Comparison of ENCODE assay signal across 20 cellular contexts in genomic region chr16:68357923-68358322, GRCh38.
"Had no signal": no experiment of that assay in that cellular context is flagged by ENCODE, and none has a peak within 500 bp of the region (broad histone marks: within the 10 kb centered on the region; RNA-seq: fewer than 3 reads in every experiment).

No MANE protein-coding gene starts in this region.

- H3K4me3 ChIP-seq: ascending aorta, esophagus muscularis mucosa, gastroesophageal sphincter, heart left ventricle, neural progenitor cell, pancreas, smooth muscle cell, stomach, upper lobe of right lung had no signal

- H3K36me3 ChIP-seq: neural progenitor cell had no signal

- H3K9me3 ChIP-seq: ascending aorta, esophagus muscularis mucosa, gastroesophageal sphincter, heart left ventricle, pancreas, stomach, upper lobe of right lung had no signal

- ATAC-seq: gastroesophageal sphincter, heart left ventricle, left ventricle myocardium superior, pancreas, sciatic nerve, upper lobe of right lung had no signal

- H3K27me3 Mint-ChIP-seq: activated CD4-positive, alpha-beta memory T cell treated with anti-CD3 and anti-CD28 coated beads for 36 hours; activated T-cell treated with anti-CD3 and anti-CD28 coated beads, Interleukin-2, amount 50 U/mL, for 24 hours had no signal

- H3K27ac Mint-ChIP-seq: activated CD4-positive, alpha-beta memory T cell treated with anti-CD3 and anti-CD28 coated beads for 36 hours; activated naive CD4-positive, alpha-beta T cell treated with anti-CD3 and anti-CD28 coated beads for 36 hours; activated T-cell treated with anti-CD3 and anti-CD28 coated beads, Interleukin-2, amount 50 U/mL, for 24 hours; neural progenitor cell; T-helper 2 cell treated with Interferon-gamma antibody and Interleukin-4, amounts not matched to agents 5 μg/mL and 100 μg/mL, for 36 hours had no signal

- H3K9me3 Mint-ChIP-seq: activated CD4-positive, alpha-beta memory T cell treated with anti-CD3 and anti-CD28 coated beads for 36 hours; activated naive CD4-positive, alpha-beta T cell treated with anti-CD3 and anti-CD28 coated beads for 36 hours; activated T-cell treated with anti-CD3 and anti-CD28 coated beads, Interleukin-2, amount 50 U/mL, for 24 hours; neural progenitor cell; T-helper 2 cell treated with Interferon-gamma antibody and Interleukin-4, amounts not matched to agents 5 μg/mL and 100 μg/mL, for 36 hours had no signal

- H3K4me3 Mint-ChIP-seq: activated CD4-positive, alpha-beta memory T cell treated with anti-CD3 and anti-CD28 coated beads for 36 hours; activated naive CD4-positive, alpha-beta T cell treated with anti-CD3 and anti-CD28 coated beads for 36 hours; activated T-cell treated with anti-CD3 and anti-CD28 coated beads, Interleukin-2, amount 50 U/mL, for 24 hours; neural progenitor cell had no signal

- H3K27me3 ChIP-seq: ascending aorta, esophagus muscularis mucosa, gastroesophageal sphincter, heart left ventricle, neural progenitor cell, pancreas, stomach, upper lobe of right lung had no signal

- H3K4me1 ChIP-seq: ascending aorta, pancreas had no signal

- DNase-seq: activated CD4-positive, alpha-beta memory T cell treated with anti-CD3 and anti-CD28 coated beads for 36 hours; activated CD4-positive, alpha-beta T cell treated with anti-CD3 and anti-CD28 coated beads for 4 hours; activated naive CD4-positive, alpha-beta T cell treated with anti-CD3 and anti-CD28 coated beads for 36 hours; activated T-cell treated with anti-CD3 and anti-CD28 coated beads, Interleukin-2, amount 50 U/mL, for 24 hours; cerebellar nuclear complex; cortex of kidney; effector CD4-positive, alpha-beta T cell; left ventricle myocardium superior; stimulated activated CD4-positive, alpha-beta T cell treated with anti-CD3 and anti-CD28 coated beads, Interleukin-4, amount 100 ng/mL, for 1 hour; stomach; upper lobe of right lung had no signal

- H3K27ac ChIP-seq: ascending aorta, esophagus muscularis mucosa, gastroesophageal sphincter, heart left ventricle, neural progenitor cell, pancreas, stomach, upper lobe of right lung had no signal
